ENCODE assay signal across 25 cellular contexts in the genomic region with DNA sequence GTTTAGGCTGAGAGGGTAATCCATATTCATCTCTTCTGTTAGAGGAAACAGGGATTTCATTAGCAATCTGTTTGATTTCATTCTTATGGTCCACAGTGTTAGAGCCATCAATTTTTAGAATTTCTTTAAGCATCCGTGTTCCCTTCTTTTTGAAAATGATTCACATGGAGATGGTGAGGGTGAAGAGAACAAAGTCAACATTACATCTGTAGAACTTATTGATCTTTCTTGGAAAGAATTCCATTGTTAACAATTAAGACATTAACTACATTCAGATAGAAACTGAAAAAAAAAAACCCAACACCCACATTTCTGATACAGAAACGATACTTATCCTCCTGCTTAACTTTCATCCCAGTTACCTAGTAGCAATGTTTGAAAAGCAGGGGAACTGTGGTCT.
DNase-seq lines count a peak whose midpoint lies in the region; ATAC-seq, FAIRE-seq and TF ChIP-seq lines count a peak whose summit lies in the region.
"Had no signal": no experiment of that assay in that cellular context is flagged by ENCODE, and none has a peak within 500 bp of the region (broad histone marks: within the 10 kb centered on the region; RNA-seq: fewer than 3 reads in every experiment).

No MANE protein-coding gene starts in this region.

- H3K23me2 ChIP-seq in H1 (ENCODE audit: low read depth, low read length) = no peaks in the 10 kb centered on the region; the same call in 1 of the 2 replicates

- ATAC-seq in HepG2 (no peak), right lobe of liver (no peak)
- ATAC-seq in stimulated activated memory B cell treated with anti-CD40 and anti-IgM and Interleukin-4, amounts not matched to agents 10 μg/mL and 1 μg/mL and 100 μg/mL, for 72 hours = no peak
- ATAC-seq: GM12878 had no signal

- no peak overlapping the region for H2BK120ac ChIP-seq in H1 (replicated peaks; ENCODE audit: low read depth, low read length)

- no peak overlapping the region for H3K4me3 Mint-ChIP-seq in glutamatergic neuron (ENCODE audit: unreplicated experiment)
- no peak overlapping the region for H3K4me3 Mint-ChIP-seq in stimulated activated memory B cell treated with anti-CD40 and anti-IgM and Interleukin-4, amounts not matched to agents 10 μg/mL and 1 μg/mL and 100 μg/mL, for 72 hours
- H3K4me3 Mint-ChIP-seq: CD14-positive monocyte; CD4-positive, alpha-beta memory T cell; CD4-positive, CD25-positive, alpha-beta regulatory T cell; CD8-positive, alpha-beta memory T cell had no signal

- no peak for DNase-seq in HepG2 (ENCODE audit: low spot score)
- DNase-seq in right lobe of liver = no peak
- no peak for DNase-seq in H1 (ENCODE audit: low read depth in 1 of 2, low spot score in 2 of 2)
- no peak for DNase-seq in glutamatergic neuron
- DNase-seq: ACHN; BE2C; C1 segment of cervical spinal cord; CD4-positive, alpha-beta memory T cell; CD4-positive, CD25-positive, alpha-beta regulatory T cell; CD8-positive, alpha-beta memory T cell; COR-L47; DMS 273 treated with DMSO at 0.1 percent for 48 hours; DMS153; DMS53; DMS79; DND-41; EL; GDM1 had no signal

- H4K20me1 ChIP-seq in HepG2 (ENCODE audit: insufficient read depth, low read length) (no peaks in the 10 kb centered on the region), H1 (replicated peaks in 1 of 2; ENCODE audit: control insufficient read depth in 1 of 2, insufficient read depth in 2 of 2, low read length in 2 of 2) (no peaks in the 10 kb centered on the region)

- intact Hi-C loops in HepG2 (cut with micrococcal nuclease; ENCODE audit: unreplicated experiment) (no loop called here), right lobe of liver (cut with DNase I) (no loop called here)

- H3K4me1 Mint-ChIP-seq in glutamatergic neuron (ENCODE audit: low read depth, unreplicated experiment) = no peaks in the 10 kb centered on the region
- H3K4me1 Mint-ChIP-seq in stimulated activated memory B cell treated with anti-CD40 and anti-IgM and Interleukin-4, amounts not matched to agents 10 μg/mL and 1 μg/mL and 100 μg/mL, for 72 hours = no peaks in the 10 kb centered on the region
- H3K4me1 Mint-ChIP-seq: CD14-positive monocyte had no signal

- H4K5ac ChIP-seq in H1 (ENCODE audit: insufficient read length, low read depth, low read length) = no peak overlapping the region

- H3K9me3 ChIP-seq in HepG2 (ENCODE audit: low read length) (no peaks in the 10 kb centered on the region), right lobe of liver (no peaks in the 10 kb centered on the region), H1 (ENCODE audit: insufficient read depth in 2 of 2, low read depth in 1 of 2, low read length in 1 of 2) (no peaks in the 10 kb centered on the region)
- H3K9me3 ChIP-seq: BE2C, BLaER1 had no signal

- no peak overlapping the region for H3K23ac ChIP-seq in H1 (ENCODE audit: insufficient read length)

- no peak overlapping the region for H2BK15ac ChIP-seq in H1 (ENCODE audit: low read length)

- TF ChIP-seq POLR2A in HepG2 (IDR thresholded peaks at IDR 0.05; ENCODE audit: insufficient read depth in 1 of 2, low read depth in 2 of 2, low read length in 2 of 2) (no peak), right lobe of liver (IDR thresholded peaks at IDR 0.05) (no peak), H1 (IDR thresholded peaks at IDR 0.05; ENCODE audit: control extremely low read depth in 1 of 2, low read depth in 2 of 2, low read length in 2 of 2) (no peak)

- no peak overlapping the region for H2BK12ac ChIP-seq in H1 (ENCODE audit: low read depth, low read length)

- H2AK5ac ChIP-seq in H1 (ENCODE audit: low read depth, low read length) = no peak overlapping the region

- H3K4me3 ChIP-seq in HepG2 (replicated peaks in 1 of 3; ENCODE audit: insufficient read depth in 1 of 3, low read depth in 2 of 3, low read length in 3 of 3) (no peak overlapping the region), right lobe of liver (no peak overlapping the region), H1 (ENCODE audit: extremely low read depth in 1 of 4, insufficient read depth in 2 of 4, low read depth in 3 of 4, low read length in 4 of 4) (no peak overlapping the region)
- H3K4me3 ChIP-seq: BLaER1, GM12878 had no signal

- TF ChIP-seq RAD21 in HepG2 (CRISPR knock-in tag; IDR thresholded peaks at IDR 0.05) (no peak), H1 (IDR thresholded peaks at IDR 0.05 in 1 of 2, conservative IDR thresholded peaks at IDR 0.05 in 1 of 2; ENCODE audit: low read depth in 2 of 2, low read length in 2 of 2) (no peak)

- H3K79me1 ChIP-seq in H1 (ENCODE audit: low read depth, low read length) = no peaks in the 10 kb centered on the region

- H3K36me3 Mint-ChIP-seq in glutamatergic neuron (ENCODE audit: unreplicated experiment) = peaks cover under 1% of the 10 kb centered on the region
- H3K36me3 Mint-ChIP-seq in stimulated activated memory B cell treated with anti-CD40 and anti-IgM and Interleukin-4, amounts not matched to agents 10 μg/mL and 1 μg/mL and 100 μg/mL, for 72 hours = peaks cover 55% of the 10 kb centered on the region

- TF ChIP-seq EP300 in HepG2 (IDR thresholded peaks at IDR 0.05; ENCODE audit: low read depth in 2 of 2, low read length in 2 of 2) = no peak
- no peak for TF ChIP-seq EP300 in HepG2 (CRISPR knock-in tag; IDR thresholded peaks at IDR 0.05; ENCODE audit: borderline replicate concordance)
- TF ChIP-seq EP300 in H1 (IDR thresholded peaks at IDR 0.05; ENCODE audit: borderline replicate concordance in 1 of 2, low read depth in 2 of 2, low read length in 2 of 2) = no peak

- no peak overlapping the region for H2AFZ ChIP-seq in HepG2 (ENCODE audit: low read length)
- no peak overlapping the region for H2AFZ ChIP-seq in H1 (ENCODE audit: low read length)

- no peaks in the 10 kb centered on the region for H3K9me3 Mint-ChIP-seq in glutamatergic neuron (ENCODE audit: unreplicated experiment)
- H3K9me3 Mint-ChIP-seq in stimulated activated memory B cell treated with anti-CD40 and anti-IgM and Interleukin-4, amounts not matched to agents 10 μg/mL and 1 μg/mL and 100 μg/mL, for 72 hours = no peaks in the 10 kb centered on the region
- H3K9me3 Mint-ChIP-seq: CD14-positive monocyte; CD4-positive, alpha-beta memory T cell; CD8-positive, alpha-beta memory T cell had no signal

- no peak for TF ChIP-seq CTCF in HepG2 (CRISPR knock-in tag; IDR thresholded peaks at IDR 0.05)
- no peak for TF ChIP-seq CTCF in right lobe of liver (IDR thresholded peaks at IDR 0.05)
- TF ChIP-seq CTCF in H1 (IDR thresholded peaks at IDR 0.05; ENCODE audit: control extremely low read depth in 1 of 3, insufficient read depth in 1 of 3, low read depth in 1 of 3, low read length in 3 of 3) = no peak
- TF ChIP-seq CTCF in glutamatergic neuron (IDR thresholded peaks at IDR 0.05; ENCODE audit: partially characterized antibody, unreplicated experiment) = no peak

- H3K9ac ChIP-seq in HepG2 (ENCODE audit: insufficient read depth, low read depth, low read length) = no peak overlapping the region
- H3K9ac ChIP-seq in H1 (replicated peaks in 1 of 4; ENCODE audit: extremely low read depth in 1 of 4, low read depth in 3 of 4, low read length in 3 of 4) = no peak overlapping the region
- H3K9ac ChIP-seq: BLaER1 had no signal

- H4K8ac ChIP-seq in H1 (ENCODE audit: extremely low read depth, insufficient read depth, low read length) = no peak overlapping the region

- BruUV-seq in HepG2 (replicated peaks; lab: Mats Ljungman, UMichigan) = no TSS peak

- no peak overlapping the region for H4K91ac ChIP-seq in H1 (replicated peaks; ENCODE audit: insufficient read length, low read length)

- no peak overlapping the region for H2BK20ac ChIP-seq in H1 (ENCODE audit: low read length)

- peaks cover 2% of the 10 kb centered on the region for H3K27me3 Mint-ChIP-seq in glutamatergic neuron (ENCODE audit: unreplicated experiment)
- no peaks in the 10 kb centered on the region for H3K27me3 Mint-ChIP-seq in stimulated activated memory B cell treated with anti-CD40 and anti-IgM and Interleukin-4, amounts not matched to agents 10 μg/mL and 1 μg/mL and 100 μg/mL, for 72 hours
- H3K27me3 Mint-ChIP-seq: CD4-positive, alpha-beta memory T cell; CD4-positive, CD25-positive, alpha-beta regulatory T cell; CD8-positive, alpha-beta memory T cell had no signal

- FAIRE-seq in HepG2 (lab: Jason Lieb, UNC) = no peak
- FAIRE-seq in H1 (lab: Jason Lieb, UNC) = peak; percentile 58
- FAIRE-seq: GM12878, GM12892, GM18507 had no signal

- CTCF ChIA-PET in HepG2 (lab: Yijun Ruan, JAX; ENCODE audit: low intra/inter-chr PET ratio, low total read pairs) (no interaction called here), H1 (lab: Charles Lee; ENCODE audit: partially characterized antibody) (no interaction called here)

- POLR2A ChIA-PET in HepG2 (lab: Yijun Ruan, JAX) = no interaction called here
- POLR2A ChIA-PET in H1 (lab: Charles Lee; ENCODE audit: partially characterized antibody) = no interaction called here

- no peaks in the 10 kb centered on the region for H3K79me2 ChIP-seq in HepG2 (ENCODE audit: insufficient read depth, low read length)
- no peaks in the 10 kb centered on the region for H3K79me2 ChIP-seq in H1 (ENCODE audit: control insufficient read depth in 1 of 2, insufficient read depth in 2 of 2, low read length in 2 of 2)

- no peak overlapping the region for H3K4me2 ChIP-seq in HepG2 (ENCODE audit: low read depth, low read length)
- no peak overlapping the region for H3K4me2 ChIP-seq in H1 (ENCODE audit: insufficient read depth in 1 of 2, low read depth in 2 of 2, low read length in 2 of 2)
- H3K4me2 ChIP-seq: BLaER1 had no signal

- H3K18ac ChIP-seq in H1 (ENCODE audit: extremely low read depth, low read length) = no peak overlapping the region

- H3K27ac ChIP-seq in HepG2 (ENCODE audit: extremely low read length, insufficient read depth, low read length) (no peak overlapping the region), right lobe of liver (no peak overlapping the region), H1 (ENCODE audit: low read depth, low read length) (no peak overlapping the region)
- H3K27ac ChIP-seq: 22Rv1, BLaER1 had no signal

- H3K56ac ChIP-seq in H1 (replicated peaks; ENCODE audit: insufficient read length, low read depth, low read length) = no peak overlapping the region

- WGBS in HepG2 (ENCODE audit: low lambda C conversion rate) = 89% methylated on average over 2 of the region's 2 CpGs
- WGBS in right lobe of liver (ENCODE audit: insufficient coverage, low coverage, low lambda C conversion rate, missing lambda C conversion rate) = 53% methylated on average over 2 of the region's 2 CpGs
- WGBS in H1 (ENCODE audit: extremely low coverage in 1 of 2, insufficient coverage in 1 of 2, insufficient read length in 1 of 2, insufficient replicate concordance in 2 of 2, low coverage in 1 of 2, low lambda C conversion rate in 2 of 2, missing lambda C conversion rate in 1 of 2), 2 experiments = 80% methylated on average over 2 of the region's 2 CpGs; no CpG with 5 or more reads in 1 of the 2 experiments

- H3K4me1 ChIP-seq in HepG2 (ENCODE audit: insufficient read depth, low read length) = no peaks in the 10 kb centered on the region
- H3K4me1 ChIP-seq in right lobe of liver = no peaks in the 10 kb centered on the region
- H3K4me1 ChIP-seq in H1 (replicated peaks in 1 of 4; ENCODE audit: control insufficient read depth in 3 of 4, insufficient read depth in 4 of 4, low read length in 3 of 4) = no peaks in the 10 kb centered on the region
- H3K4me1 ChIP-seq: BE2C, BLaER1 had no signal

- H3K36me3 ChIP-seq in HepG2 (replicated peaks in 1 of 2; ENCODE audit: control insufficient read depth in 1 of 2, insufficient read depth in 2 of 2, low read length in 2 of 2) = peaks cover 8 to 27% of the 10 kb centered on the region in 2 experiments; a peak in 4 of 5 replicates
- peaks cover 0 to 25% (median 14%) of the 10 kb centered on the region in 4 donors for H3K36me3 ChIP-seq in right lobe of liver
- peaks cover 0 to 19% (median 3%) of the 10 kb centered on the region in 4 experiments; a peak in 3 of 8 replicates for H3K36me3 ChIP-seq in H1 (ENCODE audit: control insufficient read depth in 2 of 4, insufficient read depth in 4 of 4, low read length in 3 of 4)

- H3K27me3 ChIP-seq in HepG2 (ENCODE audit: control insufficient read depth in 1 of 2, insufficient read depth in 2 of 2, low read length in 2 of 2) = no peaks in the 10 kb centered on the region
- no peaks in the 10 kb centered on the region for H3K27me3 ChIP-seq in right lobe of liver
- no peaks in the 10 kb centered on the region for H3K27me3 ChIP-seq in H1 (replicated peaks in 1 of 4; ENCODE audit: control insufficient read depth in 3 of 4, extremely low read depth in 1 of 4, insufficient read depth in 3 of 4, low read length in 3 of 4)
- H3K27me3 ChIP-seq: BE2C, BLaER1 had no signal

- in situ Hi-C loops in HepG2 (cut with HindIII; ENCODE audit: extremely low pct_ligation_motif_present, low pct_unique_long_range_greater_than_20kb) = no loop called here

- no peak overlapping the region for H3K4ac ChIP-seq in H1 (replicated peaks; ENCODE audit: insufficient read length, low read depth, low read length)

- no peak overlapping the region for H3K14ac ChIP-seq in H1 (ENCODE audit: insufficient read length)

- H2BK5ac ChIP-seq in H1 (ENCODE audit: low read depth, low read length) = no peak overlapping the region

- no peak overlapping the region for H3K27ac Mint-ChIP-seq in glutamatergic neuron (ENCODE audit: unreplicated experiment)
- H3K27ac Mint-ChIP-seq in stimulated activated memory B cell treated with anti-CD40 and anti-IgM and Interleukin-4, amounts not matched to agents 10 μg/mL and 1 μg/mL and 100 μg/mL, for 72 hours = no peak overlapping the region
- H3K27ac Mint-ChIP-seq: CD14-positive monocyte; CD4-positive, alpha-beta memory T cell; CD4-positive, CD25-positive, alpha-beta regulatory T cell; CD8-positive, alpha-beta memory T cell had no signal
